In genomic region chr2:215535125-215535668, GRCh38 we compare ENCODE assay signal across 1 cellular context.
A peak's percentile ranks its signal among the peaks of the same experiment; 100 is the strongest.
TF ChIP-seq lines count a peak whose summit lies in the region.

No MANE protein-coding gene starts in this region.

TF ChIP-seq in K562, 482 proteins besides CTCF, POLR2A, EP300 and RAD21:
- no peak for TF ChIP-seq BCOR (IDR thresholded peaks at IDR 0.05)
- TF ChIP-seq MEIS2 (IDR thresholded peaks at IDR 0.05; ENCODE audit: partially characterized antibody), result no peak
- TF ChIP-seq ZNF280A (IDR thresholded peaks at IDR 0.05; ENCODE audit: low read depth, partially characterized antibody), result no peak
- no peak for TF ChIP-seq STAT5A (IDR thresholded peaks at IDR 0.05; ENCODE audit: borderline replicate concordance, low read length)
- TF ChIP-seq CEBPG (CRISPR knock-in tag; IDR thresholded peaks at IDR 0.05), result no peak
- TF ChIP-seq CEBPG (tag; conservative IDR thresholded peaks at IDR 0.05 in 1 of 2, IDR thresholded peaks at IDR 0.05 in 1 of 2), result peak; percentile 26 to 45; a peak in 2 of 4 replicates
- TF ChIP-seq, protein P1, sequence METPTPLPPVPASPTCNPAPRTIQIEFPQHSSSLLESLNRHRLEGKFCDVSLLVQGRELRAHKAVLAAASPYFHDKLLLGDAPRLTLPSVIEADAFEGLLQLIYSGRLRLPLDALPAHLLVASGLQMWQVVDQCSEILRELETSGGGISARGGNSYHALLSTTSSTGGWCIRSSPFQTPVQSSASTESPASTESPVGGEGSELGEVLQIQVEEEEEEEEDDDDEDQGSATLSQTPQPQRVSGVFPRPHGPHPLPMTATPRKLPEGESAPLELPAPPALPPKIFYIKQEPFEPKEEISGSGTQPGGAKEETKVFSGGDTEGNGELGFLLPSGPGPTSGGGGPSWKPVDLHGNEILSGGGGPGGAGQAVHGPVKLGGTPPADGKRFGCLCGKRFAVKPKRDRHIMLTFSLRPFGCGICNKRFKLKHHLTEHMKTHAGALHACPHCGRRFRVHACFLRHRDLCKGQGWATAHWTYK (CRISPR knock-in tag; IDR thresholded peaks at IDR 0.05), result no peak
- peak; percentile 70 for TF ChIP-seq CEBPB (tag; IDR thresholded peaks at IDR 0.05)
- 0 out of 2 replicates have a peak, but pooled peaks have one; percentile 9 for TF ChIP-seq RFX1 (IDR thresholded peaks at IDR 0.05)
- peak; percentile 33; the same call in 1 of the 2 replicates for TF ChIP-seq ZNF316 (IDR thresholded peaks at IDR 0.05)
- TF ChIP-seq PHF20 (IDR thresholded peaks at IDR 0.05; ENCODE audit: partially characterized antibody), result no peak
